In the genomic region with DNA sequence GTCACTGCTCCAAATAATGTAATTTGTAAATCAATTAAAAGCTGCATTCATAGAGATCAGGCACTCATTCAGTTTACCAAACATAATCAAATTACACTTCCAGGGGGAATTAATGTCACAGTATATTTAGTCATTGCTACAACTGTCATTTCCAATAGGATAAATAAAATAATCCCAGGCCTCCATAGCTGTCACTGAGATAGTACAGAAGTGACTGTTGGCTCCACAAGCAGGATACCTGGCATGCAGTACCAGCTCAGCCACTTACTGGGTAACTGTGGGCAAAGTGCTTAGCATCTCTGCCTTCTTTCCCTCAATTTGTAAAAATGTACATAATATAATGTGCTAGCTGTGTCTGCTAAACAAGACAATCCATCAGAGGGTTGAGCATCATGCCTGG, we compare ENCODE assay signal across 17 cellular contexts.
"Had no signal": no experiment of that assay in that cellular context is flagged by ENCODE, and none has a peak within 500 bp of the region (broad histone marks: within the 10 kb centered on the region; RNA-seq: fewer than 3 reads in every experiment).

No MANE protein-coding gene starts in this region.

- H3K27ac Mint-ChIP-seq: activated naive CD4-positive, alpha-beta T cell treated with anti-CD3 and anti-CD28 coated beads for 36 hours; activated naive CD8-positive, alpha-beta T cell treated with anti-CD3 and anti-CD28 coated beads, Interleukin-2, amount 50 U/mL, for 24 hours; activated T-helper 2 cell treated with anti-CD3 and anti-CD28 coated beads, Interferon-gamma antibody, Interleukin-2, Interleukin-4, amounts not matched to agents 10 μg/mL and 5 μg/mL and 100 μg/mL, durations not matched to agents 14 hours and 24 hours and 36 hours; dendritic cell treated with granulocyte-macrophage colony-stimulating factor and Interleukin-4, amounts not matched to agents 40 ng/mL and 50 ng/mL, for 4 days; mesothelial cell of epicardium had no signal

- H3K27me3 Mint-ChIP-seq: dendritic cell treated with granulocyte-macrophage colony-stimulating factor and Interleukin-4, amounts not matched to agents 40 ng/mL and 50 ng/mL, for 4 days had no signal

- H3K36me3 Mint-ChIP-seq: mesothelial cell of epicardium had no signal

- H3K4me3 Mint-ChIP-seq: activated naive CD4-positive, alpha-beta T cell treated with anti-CD3 and anti-CD28 coated beads for 36 hours; activated naive CD8-positive, alpha-beta T cell treated with anti-CD3 and anti-CD28 coated beads, Interleukin-2, amount 50 U/mL, for 24 hours; dendritic cell treated with granulocyte-macrophage colony-stimulating factor and Interleukin-4, amounts not matched to agents 40 ng/mL and 50 ng/mL, for 4 days; mesothelial cell of epicardium; neural crest cell had no signal

- H3K9me3 Mint-ChIP-seq: activated naive CD4-positive, alpha-beta T cell treated with anti-CD3 and anti-CD28 coated beads for 36 hours; activated naive CD8-positive, alpha-beta T cell treated with anti-CD3 and anti-CD28 coated beads, Interleukin-2, amount 50 U/mL, for 24 hours; activated T-helper 2 cell treated with anti-CD3 and anti-CD28 coated beads, Interferon-gamma antibody, Interleukin-2, Interleukin-4, amounts not matched to agents 10 μg/mL and 5 μg/mL and 100 μg/mL, durations not matched to agents 14 hours and 24 hours and 36 hours; dendritic cell treated with granulocyte-macrophage colony-stimulating factor and Interleukin-4, amounts not matched to agents 40 ng/mL and 50 ng/mL, for 4 days; mesothelial cell of epicardium; neural crest cell had no signal

- DNase-seq: activated CD4-positive, alpha-beta T cell treated with anti-CD3 and anti-CD28 coated beads for 1 hour; activated CD4-positive, alpha-beta T cell treated with anti-CD3 and anti-CD28 coated beads, Interleukin-2, amount 50 U/mL, for 4 hours; activated naive CD4-positive, alpha-beta T cell treated with anti-CD3 and anti-CD28 coated beads for 36 hours; activated naive CD8-positive, alpha-beta T cell treated with anti-CD3 and anti-CD28 coated beads, Interleukin-2, amount 50 U/mL, for 24 hours; activated T-cell treated with anti-CD3 and anti-CD28 coated beads for 4 hours; aorta; effector memory CD4-positive, alpha-beta T cell; foreskin fibroblast; kidney glomerular epithelial cell; lower lobe of right lung; ovary; stimulated activated CD4-positive, alpha-beta T cell treated with anti-CD3 and anti-CD28 coated beads, Interleukin-2, amount 100 ng/mL, for 48 hours; stimulated activated naive CD4-positive, alpha-beta T cell had no signal

- ATAC-seq: activated naive CD8-positive, alpha-beta T cell treated with anti-CD3 and anti-CD28 coated beads, Interleukin-2, amount 50 U/mL, for 24 hours; lower lobe of right lung had no signal
